8 cellular contexts compared by ENCODE assay signal in genomic region chr17:44324571-44325275, GRCh38. TPM values are rescaled to one million over a fixed set of nuclear protein-coding genes. Genes with fewer than 3 reads are reported as not detected.
DNase-seq lines count a peak whose midpoint lies in the region; ATAC-seq, FAIRE-seq and TF ChIP-seq lines count a peak whose summit lies in the region.

Gene SLC25A39, minus strand, starts transcription at chr17:44324823. Its CDS starts 1,261 bp downstream, at chr17:44323562.

- TF ChIP-seq POLR2A in breast epithelium (IDR thresholded peaks at IDR 0.05): peak; percentile 41

- peaks cover 8% of the 10 kb centered on the region for H3K9me3 ChIP-seq in WERI-Rb-1 (ENCODE audit: severe bottlenecking)
- H3K9me3 ChIP-seq in breast epithelium: no peaks in the 10 kb centered on the region
- no peaks in the 10 kb centered on the region for H3K9me3 ChIP-seq in iPS-20b (ENCODE audit: insufficient read depth, low read depth, low read length)
- H3K9me3 ChIP-seq in small intestine (ENCODE audit: control insufficient read depth, low read depth): no peaks in the 10 kb centered on the region

- peak within 1 kb of the TSS; percentile 88 for H3K4me3 ChIP-seq in ACC112 (ENCODE audit: low read depth, low read length)
- peak within 1 kb of the TSS; percentile 91 for H3K4me3 ChIP-seq in WERI-Rb-1 (ENCODE audit: low read depth, low read length)
- H3K4me3 ChIP-seq in breast epithelium: peak within 1 kb of the TSS; percentile 93 to 99 (median 94)
- H3K4me3 ChIP-seq in iPS-20b (ENCODE audit: low read length): peak within 1 kb of the TSS; percentile 89
- peak within 1 kb of the TSS; percentile 86 to 93 for H3K4me3 ChIP-seq in small intestine (ENCODE audit: low read depth in 1 of 2, low read length in 2 of 2)

- DNase-seq in NCI-H2171 treated with DMSO at 0.1 percent for 48 hours (lab: John Stamatoyannopoulos, UW) (peak; percentile 78), WERI-Rb-1 (peak; percentile 96), breast epithelium (ENCODE audit: low spot score in 2 of 2) (peak; percentile 94 to 95), small intestine (peak; percentile 94)

- H3K4me1 ChIP-seq in ACC112 (ENCODE audit: control insufficient read depth, insufficient read depth, low read length, unreplicated experiment) (no peaks in the 10 kb centered on the region), breast epithelium (peaks cover 0 to 8% of the 10 kb centered on the region in 2 donors), iPS-20b (ENCODE audit: insufficient read depth, low read length) (no peaks in the 10 kb centered on the region), small intestine (ENCODE audit: control insufficient read depth in 2 of 2, insufficient read depth in 1 of 2, low read depth in 1 of 2, low read length in 1 of 2) (peaks cover 0 to 5% of the 10 kb centered on the region in 2 donors)

- peak within 1 kb of the TSS; percentile 64 for H3K27ac ChIP-seq in ACC112 (ENCODE audit: low read depth, low read length)
- H3K27ac ChIP-seq in WERI-Rb-1: peak within 1 kb of the TSS; percentile 87
- H3K27ac ChIP-seq in breast epithelium: peak within 1 kb of the TSS; percentile 92 to 98
- H3K27ac ChIP-seq in iPS-20b (ENCODE audit: low read length): no peak within 1 kb of the TSS
- H3K27ac ChIP-seq in small intestine (ENCODE audit: low read depth in 1 of 2, low read length in 1 of 2): peak within 1 kb of the TSS; percentile 95 to 98

- peak within 1 kb of the TSS; percentile 85 for H3K9ac ChIP-seq in iPS-20b (ENCODE audit: low read depth, low read length)

- intact Hi-C loops in breast epithelium (cut with DNase I; ENCODE audit: low total_unique reads): loop anchor here (5.0 kb wide), 1 partner anchor 112 kb away; no protein-coding TSS in a partner anchor

- no peak for FAIRE-seq in small intestine (lab: Jason Lieb, UNC)

- 0 to 1% (median 0%) methylated on average over 64 to 85 of the region's 85 CpGs for WGBS in small intestine, 3 donors

- H2AFZ ChIP-seq in ACC112 (ENCODE audit: low read length, unreplicated experiment): peak within 1 kb of the TSS; percentile 80

- no peaks in the 10 kb centered on the region for H3K27me3 ChIP-seq in ACC112 (ENCODE audit: insufficient read depth, low read length)
- no peaks in the 10 kb centered on the region for H3K27me3 ChIP-seq in WERI-Rb-1 (ENCODE audit: insufficient read depth, low read depth, severe bottlenecking)
- no peaks in the 10 kb centered on the region for H3K27me3 ChIP-seq in breast epithelium
- H3K27me3 ChIP-seq in iPS-20b (ENCODE audit: insufficient read depth, low read length): peaks cover 17% of the 10 kb centered on the region
- no peaks in the 10 kb centered on the region for H3K27me3 ChIP-seq in small intestine (ENCODE audit: control insufficient read depth in 2 of 2, insufficient read depth in 2 of 2, low read length in 2 of 2)

- peak; percentile 65 for ATAC-seq in GM18868 (IDR thresholded peaks at IDR 0.05; ENCODE audit: unreplicated experiment)
- peak; percentile 61 for ATAC-seq in HG03103 (IDR thresholded peaks at IDR 0.05; ENCODE audit: low read depth, unreplicated experiment)

- H3K36me3 ChIP-seq in ACC112 (ENCODE audit: insufficient read depth, low read length) (no peaks in the 10 kb centered on the region; the same call in 1 of the 2 replicates), WERI-Rb-1 (peaks cover 35% of the 10 kb centered on the region), breast epithelium (no peaks in the 10 kb centered on the region), iPS-20b (ENCODE audit: insufficient read depth, low read depth, low read length) (peaks cover 28% of the 10 kb centered on the region), small intestine (ENCODE audit: control insufficient read depth in 2 of 2, insufficient read depth in 2 of 2, low read length in 2 of 2) (peaks cover 4 to 7% of the 10 kb centered on the region in 2 donors)

- H3K79me2 ChIP-seq in ACC112 (ENCODE audit: control insufficient read depth, insufficient read depth, low read length, unreplicated experiment): peaks cover 13% of the 10 kb centered on the region

- TF ChIP-seq CTCF in WERI-Rb-1 (IDR thresholded peaks at IDR 0.05; ENCODE audit: low read depth, low read length): no peak
- TF ChIP-seq CTCF in breast epithelium (IDR thresholded peaks at IDR 0.05): peak in 1 of 3 donors; percentile 11

RNA-seq across cellular contexts. Expression of gene SLC25A39, which starts in this region (rescaled TPM):
- total RNA-seq in breast epithelium: 10 to 100 TPM; 53.1 to 88.2 (median 64.2) TPM
- 100 to 1,000 TPM; 126 to 165 (median 153) TPM for polyA plus RNA-seq in small intestine
